ENCODE assay signal across 28 cellular contexts in the genomic region with DNA sequence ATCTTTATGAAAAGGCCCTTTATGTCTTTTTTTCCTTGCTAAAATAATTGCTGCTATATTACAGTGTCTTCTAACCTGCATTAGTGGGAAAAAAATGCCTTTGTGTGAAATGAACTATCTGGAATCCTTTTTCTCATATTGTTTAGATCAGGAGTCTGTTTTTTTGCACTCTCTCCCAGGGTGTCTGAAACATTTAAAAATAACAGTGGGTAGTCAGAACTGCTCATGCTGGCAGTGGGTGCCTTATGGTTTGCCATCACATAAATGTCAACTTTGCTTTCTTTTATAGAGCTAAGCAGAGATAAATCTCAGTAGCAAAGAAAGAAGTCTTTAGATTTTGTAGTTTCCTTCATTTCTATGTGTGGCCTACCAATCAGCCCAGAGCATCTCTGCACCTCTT.
"Had no signal": no experiment of that assay in that cellular context is flagged by ENCODE, and none has a peak within 500 bp of the region (broad histone marks: within the 10 kb centered on the region; RNA-seq: fewer than 3 reads in every experiment).

No MANE protein-coding gene starts in this region.

- H3K4me3 Mint-ChIP-seq: activated CD4-positive, alpha-beta memory T cell treated with anti-CD3 and anti-CD28 coated beads for 36 hours; activated CD4-positive, alpha-beta T cell treated with anti-CD3 and anti-CD28 coated beads, Interleukin-2, amount 10 ng/mL, durations not matched to agents 24 days and 14 days; activated naive CD4-positive, alpha-beta T cell treated with anti-CD3 and anti-CD28 coated beads, Interleukin-2, amount 10 ng/mL, durations not matched to agents 7 days and 5 days; activated naive CD8-positive, alpha-beta T cell treated with anti-CD3 and anti-CD28 coated beads, Interleukin-2, amount 10 ng/mL, durations not matched to agents 7 days and 5 days; activated T-helper 1 cell treated with anti-CD3 and anti-CD28 coated beads, Interleukin-12 subunit alpha, Interleukin-12 subunit beta, Interleukin-2, Interleukin-4 antibody, amounts not matched to agents 30 ng/mL and 10 ng/mL and 1 ng/mL, durations not matched to agents 14 hours and 24 hours and 36 hours; endodermal cell; natural killer cell; stimulated activated effector memory CD8-positive, alpha-beta T cell treated with anti-CD3 and anti-CD28 coated beads, Interleukin-12 subunit alpha, Interleukin-12 subunit beta, amount 100 ng/mL, for 72 hours; stimulated activated naive CD8-positive, alpha-beta T cell treated with anti-CD3 and anti-CD28 coated beads, Interleukin-15, Interleukin-2, amounts not matched to agents 100 ng/mL and 50 ng/mL, for 24 hours; T-helper 1 cell treated with Interleukin-12 subunit alpha and Interleukin-12 subunit beta and Interleukin-4 antibody, amounts not matched to agents 30 μg/mL and 1 μg/mL, for 36 hours had no signal

- DNase-seq: activated CD4-positive, alpha-beta memory T cell treated with anti-CD3 and anti-CD28 coated beads for 36 hours; activated CD4-positive, alpha-beta T cell treated with anti-CD3 and anti-CD28 coated beads, Interleukin-2, amount 10 ng/mL, durations not matched to agents 24 days and 14 days; activated CD8-positive, alpha-beta memory T cell treated with anti-CD3 and anti-CD28 coated beads, Interleukin-2, amount 50 U/mL, for 4 hours; activated effector memory CD4-positive, alpha-beta T cell treated with anti-CD3 and anti-CD28 coated beads, Interleukin-2, amount 50 U/mL, for 16 hours; activated naive CD4-positive, alpha-beta T cell treated with anti-CD3 and anti-CD28 coated beads, Interleukin-2, amount 10 ng/mL, durations not matched to agents 7 days and 5 days; activated naive CD8-positive, alpha-beta T cell treated with anti-CD3 and anti-CD28 coated beads, Interleukin-2, amount 10 ng/mL, durations not matched to agents 7 days and 5 days; activated T-cell treated with anti-CD3 and anti-CD28 coated beads, Interleukin-2, amount 50 U/mL, for 1 hour; amniotic stem cell; central memory CD4-positive, alpha-beta T cell; endodermal cell; esophagus squamous epithelium; head of caudate nucleus; kidney; left colon; midbrain; natural killer cell; retina; stimulated activated CD4-positive, alpha-beta T cell treated with anti-CD3 and anti-CD28 coated beads, Interleukin-12 subunit alpha, Interleukin-12 subunit beta, amount 100 ng/mL, for 4 hours; stimulated activated CD4-positive, alpha-beta T cell treated with anti-CD3 and anti-CD28 coated beads, Interleukin-4, amount 100 ng/mL, for 24 hours; substantia nigra; T-helper 9 cell; thyroid gland; upper lobe of left lung had no signal

- H3K27me3 Mint-ChIP-seq: activated CD4-positive, alpha-beta memory T cell treated with anti-CD3 and anti-CD28 coated beads for 36 hours; activated naive CD4-positive, alpha-beta T cell treated with anti-CD3 and anti-CD28 coated beads, Interleukin-2, amount 10 ng/mL, durations not matched to agents 7 days and 5 days; progenitor cell of endocrine pancreas had no signal

- H3K4me1 Mint-ChIP-seq: natural killer cell; stimulated activated effector memory CD8-positive, alpha-beta T cell treated with anti-CD3 and anti-CD28 coated beads, Interleukin-12 subunit alpha, Interleukin-12 subunit beta, amount 100 ng/mL, for 72 hours had no signal

- H3K36me3 Mint-ChIP-seq: activated CD4-positive, alpha-beta memory T cell treated with anti-CD3 and anti-CD28 coated beads for 36 hours; activated naive CD4-positive, alpha-beta T cell treated with anti-CD3 and anti-CD28 coated beads, Interleukin-2, amount 10 ng/mL, durations not matched to agents 7 days and 5 days; activated naive CD8-positive, alpha-beta T cell treated with anti-CD3 and anti-CD28 coated beads, Interleukin-2, amount 10 ng/mL, durations not matched to agents 7 days and 5 days; natural killer cell; stimulated activated effector memory CD8-positive, alpha-beta T cell treated with anti-CD3 and anti-CD28 coated beads, Interleukin-12 subunit alpha, Interleukin-12 subunit beta, amount 100 ng/mL, for 72 hours had no signal

- H3K27ac Mint-ChIP-seq: activated CD4-positive, alpha-beta memory T cell treated with anti-CD3 and anti-CD28 coated beads for 36 hours; activated CD4-positive, alpha-beta T cell treated with anti-CD3 and anti-CD28 coated beads, Interleukin-2, amount 10 ng/mL, durations not matched to agents 24 days and 14 days; activated naive CD4-positive, alpha-beta T cell treated with anti-CD3 and anti-CD28 coated beads, Interleukin-2, amount 10 ng/mL, durations not matched to agents 7 days and 5 days; activated naive CD8-positive, alpha-beta T cell treated with anti-CD3 and anti-CD28 coated beads, Interleukin-2, amount 10 ng/mL, durations not matched to agents 7 days and 5 days; activated T-helper 1 cell treated with anti-CD3 and anti-CD28 coated beads, Interleukin-12 subunit alpha, Interleukin-12 subunit beta, Interleukin-2, Interleukin-4 antibody, amounts not matched to agents 30 ng/mL and 10 ng/mL and 1 ng/mL, durations not matched to agents 14 hours and 24 hours and 36 hours; endodermal cell; natural killer cell; stimulated activated effector memory CD8-positive, alpha-beta T cell treated with anti-CD3 and anti-CD28 coated beads, Interleukin-12 subunit alpha, Interleukin-12 subunit beta, amount 100 ng/mL, for 72 hours; stimulated activated naive CD8-positive, alpha-beta T cell treated with anti-CD3 and anti-CD28 coated beads, Interleukin-15, Interleukin-2, amounts not matched to agents 100 ng/mL and 50 ng/mL, for 24 hours; T-helper 1 cell treated with Interleukin-12 subunit alpha and Interleukin-12 subunit beta and Interleukin-4 antibody, amounts not matched to agents 30 μg/mL and 1 μg/mL, for 36 hours had no signal

- H3K9me3 Mint-ChIP-seq: activated CD4-positive, alpha-beta memory T cell treated with anti-CD3 and anti-CD28 coated beads for 36 hours; activated naive CD4-positive, alpha-beta T cell treated with anti-CD3 and anti-CD28 coated beads, Interleukin-2, amount 10 ng/mL, durations not matched to agents 7 days and 5 days; activated naive CD8-positive, alpha-beta T cell treated with anti-CD3 and anti-CD28 coated beads, Interleukin-2, amount 10 ng/mL, durations not matched to agents 7 days and 5 days; activated T-helper 1 cell treated with anti-CD3 and anti-CD28 coated beads, Interleukin-12 subunit alpha, Interleukin-12 subunit beta, Interleukin-2, Interleukin-4 antibody, amounts not matched to agents 30 ng/mL and 10 ng/mL and 1 ng/mL, durations not matched to agents 14 hours and 24 hours and 36 hours; stimulated activated effector memory CD8-positive, alpha-beta T cell treated with anti-CD3 and anti-CD28 coated beads, Interleukin-12 subunit alpha, Interleukin-12 subunit beta, amount 100 ng/mL, for 72 hours; T-helper 1 cell treated with Interleukin-12 subunit alpha and Interleukin-12 subunit beta and Interleukin-4 antibody, amounts not matched to agents 30 μg/mL and 1 μg/mL, for 36 hours had no signal
